Comparison of ENCODE assay signal across 1 cellular context in the genomic region with DNA sequence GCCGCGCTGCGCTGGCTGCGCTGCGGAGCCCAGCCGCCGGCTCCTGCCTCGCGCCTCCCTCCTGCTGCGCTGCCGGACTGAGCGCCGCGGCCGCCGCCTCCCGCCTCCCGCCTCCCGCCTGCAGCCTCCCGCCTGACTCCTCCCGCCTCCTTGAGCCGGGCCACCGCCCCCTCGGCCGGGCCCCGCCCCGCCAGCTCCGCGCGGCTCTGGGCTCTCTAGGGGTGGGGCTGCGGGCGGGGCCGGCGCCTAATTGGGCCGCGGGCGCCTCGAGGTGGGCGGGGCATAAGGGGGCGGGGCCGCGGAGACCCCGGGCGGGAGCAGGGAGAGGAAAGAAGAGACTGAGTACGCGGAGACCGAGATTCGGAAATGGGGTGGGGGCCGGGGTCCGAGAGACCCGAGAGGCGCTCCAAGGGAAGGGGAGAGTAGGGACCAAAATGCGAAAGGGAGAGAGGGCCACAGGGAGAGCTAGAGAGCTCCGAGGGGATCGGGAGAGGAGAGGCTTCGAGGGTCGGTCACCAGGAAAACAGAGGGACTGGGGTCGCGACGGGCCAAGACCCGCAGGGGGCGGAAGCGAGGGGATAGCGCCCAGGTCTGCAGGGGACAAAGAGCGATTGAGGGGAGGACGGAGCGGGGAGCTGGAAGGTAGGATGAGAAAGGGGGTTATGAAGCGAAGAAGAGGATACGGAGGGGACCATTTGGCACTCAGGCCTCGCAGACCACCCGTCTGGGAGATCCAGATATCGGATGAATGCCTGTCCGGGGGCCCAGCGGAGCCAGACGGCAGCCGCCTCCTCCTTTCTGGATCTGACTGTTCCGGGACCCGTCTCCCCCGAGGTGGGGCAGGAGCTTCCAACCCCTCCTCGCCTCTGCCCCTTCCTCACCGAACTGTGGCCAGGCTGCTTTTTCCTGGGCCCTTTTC.
A peak's percentile ranks its signal among the peaks of the same experiment; 100 is the strongest.
TF ChIP-seq lines count a peak whose summit lies in the region.

C1QL1 (minus strand) TSS at position 79 of the 919 bp plus-strand sequence. CDS start 255 bp downstream, outside the sequence.

TF ChIP-seq in HepG2, 621 proteins besides CTCF, POLR2A, EP300 and RAD21 (continued from another document and continues in another):
- TF ChIP-seq ARNT2 (CRISPR knock-in tag; IDR thresholded peaks at IDR 0.05; ENCODE audit: low read depth) (peak; percentile 66; the same call in 1 of the 2 replicates), YEATS2 (CRISPR knock-in tag; IDR thresholded peaks at IDR 0.05; ENCODE audit: borderline replicate concordance) (0 out of 2 replicates have a peak, but pooled peaks have one; percentile 26), HMG20B (CRISPR knock-in tag; conservative IDR thresholded peaks at IDR 0.05) (no peak), EED (CRISPR knock-in tag; IDR thresholded peaks at IDR 0.05) (peak; percentile 82; the same call in 1 of the 2 replicates), PHF20 (CRISPR knock-in tag; IDR thresholded peaks at IDR 0.05) (no peak), ZNF572 (CRISPR knock-in tag; IDR thresholded peaks at IDR 0.05) (no peak), ASH2L (IDR thresholded peaks at IDR 0.05; ENCODE audit: insufficient read length, low read depth, low read length) (peak; percentile 23), ZBTB7B (CRISPR knock-in tag; IDR thresholded peaks at IDR 0.05) (peak; percentile 47; the same call in 1 of the 2 replicates), ETV5 (CRISPR knock-in tag; IDR thresholded peaks at IDR 0.05; ENCODE audit: borderline replicate concordance) (peak; percentile 21; the same call in 1 of the 2 replicates), TFDP1 (CRISPR knock-in tag; IDR thresholded peaks at IDR 0.05; ENCODE audit: borderline replicate concordance) (peak; percentile 94), NONO (IDR thresholded peaks at IDR 0.05) (no peak), NONO (CRISPR knock-in tag; conservative IDR thresholded peaks at IDR 0.05) (no peak), ZMYM4 (CRISPR knock-in tag; IDR thresholded peaks at IDR 0.05) (peak; percentile 35; the same call in 1 of the 2 replicates), HNRNPLL (IDR thresholded peaks at IDR 0.05; ENCODE audit: low read depth, low read length, poor library complexity, severe bottlenecking) (peak; percentile 60), SAP130 (CRISPR knock-in tag; IDR thresholded peaks at IDR 0.05; ENCODE audit: low read depth) (peak; percentile 70), NFKB2 (CRISPR knock-in tag; IDR thresholded peaks at IDR 0.05; ENCODE audit: borderline replicate concordance) (peak; percentile 38; the same call in 1 of the 2 replicates), LCORL (IDR thresholded peaks at IDR 0.05) (no peak), LCORL (CRISPR knock-in tag; IDR thresholded peaks at IDR 0.05) (peak; percentile 57; the same call in 1 of the 2 replicates), ZNF121 (CRISPR knock-in tag; IDR thresholded peaks at IDR 0.05) (no peak), ZBTB46 (CRISPR knock-in tag; IDR thresholded peaks at IDR 0.05; ENCODE audit: borderline replicate concordance) (no peak), IKZF1 (IDR thresholded peaks at IDR 0.05) (no peak), RNF2 (conservative IDR thresholded peaks at IDR 0.05; ENCODE audit: low read depth) (no peak), ZIK1 (CRISPR knock-in tag; IDR thresholded peaks at IDR 0.05; ENCODE audit: borderline replicate concordance, low read depth) (0 out of 2 replicates have a peak, but pooled peaks have one; percentile 29), EHMT2 (IDR thresholded peaks at IDR 0.05; ENCODE audit: borderline replicate concordance, low read depth, low read length) (no peak), NFYB (CRISPR knock-in tag; IDR thresholded peaks at IDR 0.05) (0 out of 2 replicates have a peak, but pooled peaks have one; percentile 27), ZEB1 (IDR thresholded peaks at IDR 0.05; ENCODE audit: insufficient replicate concordance, low read depth) (no peak), HES4 (CRISPR knock-in tag; IDR thresholded peaks at IDR 0.05; ENCODE audit: borderline replicate concordance) (peak; percentile 56; the same call in 1 of the 2 replicates), PCBP2 (optimal IDR thresholded peaks at IDR 0.05; ENCODE audit: low read depth, low read length, poor library complexity, severe bottlenecking) (no peak), XRCC5 (optimal IDR thresholded peaks at IDR 0.05; ENCODE audit: low read length) (peak; percentile 17), ZNF768 (CRISPR knock-in tag; IDR thresholded peaks at IDR 0.05) (no peak), ZNF235 (CRISPR knock-in tag; IDR thresholded peaks at IDR 0.05; ENCODE audit: borderline replicate concordance) (no peak), YY1 (IDR thresholded peaks at IDR 0.05; ENCODE audit: insufficient read depth, insufficient replicate concordance, low read depth, low read length) (peak; percentile 22), SP1 (IDR thresholded peaks at IDR 0.05) (no peak), SP1 (CRISPR knock-in tag; IDR thresholded peaks at IDR 0.05) (peak; percentile 50)
- TF ChIP-seq, protein P1, sequence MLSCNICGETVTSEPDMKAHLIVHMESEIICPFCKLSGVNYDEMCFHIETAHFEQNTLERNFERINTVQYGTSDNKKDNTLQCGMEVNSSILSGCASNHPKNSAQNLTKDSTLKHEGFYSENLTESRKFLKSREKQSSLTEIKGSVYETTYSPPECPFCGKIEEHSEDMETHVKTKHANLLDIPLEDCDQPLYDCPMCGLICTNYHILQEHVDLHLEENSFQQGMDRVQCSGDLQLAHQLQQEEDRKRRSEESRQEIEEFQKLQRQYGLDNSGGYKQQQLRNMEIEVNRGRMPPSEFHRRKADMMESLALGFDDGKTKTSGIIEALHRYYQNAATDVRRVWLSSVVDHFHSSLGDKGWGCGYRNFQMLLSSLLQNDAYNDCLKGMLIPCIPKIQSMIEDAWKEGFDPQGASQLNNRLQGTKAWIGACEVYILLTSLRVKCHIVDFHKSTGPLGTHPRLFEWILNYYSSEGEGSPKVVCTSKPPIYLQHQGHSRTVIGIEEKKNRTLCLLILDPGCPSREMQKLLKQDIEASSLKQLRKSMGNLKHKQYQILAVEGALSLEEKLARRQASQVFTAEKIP (CRISPR knock-in tag; IDR thresholded peaks at IDR 0.05; ENCODE audit: borderline replicate concordance): no peak
- TF ChIP-seq, protein P2, sequence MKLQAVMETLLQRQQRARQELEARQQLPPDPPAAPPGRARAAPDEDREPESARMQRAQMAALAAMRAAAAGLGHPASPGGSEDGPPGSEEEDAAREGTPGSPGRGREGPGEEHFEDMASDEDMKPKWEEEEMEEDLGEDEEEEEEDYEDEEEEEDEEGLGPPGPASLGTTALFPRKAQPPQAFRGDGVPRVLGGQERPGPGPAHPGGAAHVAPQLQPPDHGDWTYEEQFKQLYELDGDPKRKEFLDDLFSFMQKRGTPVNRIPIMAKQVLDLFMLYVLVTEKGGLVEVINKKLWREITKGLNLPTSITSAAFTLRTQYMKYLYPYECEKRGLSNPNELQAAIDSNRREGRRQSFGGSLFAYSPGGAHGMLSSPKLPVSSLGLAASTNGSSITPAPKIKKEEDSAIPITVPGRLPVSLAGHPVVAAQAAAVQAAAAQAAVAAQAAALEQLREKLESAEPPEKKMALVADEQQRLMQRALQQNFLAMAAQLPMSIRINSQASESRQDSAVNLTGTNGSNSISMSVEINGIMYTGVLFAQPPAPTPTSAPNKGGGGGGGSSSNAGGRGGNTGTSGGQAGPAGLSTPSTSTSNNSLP (IDR thresholded peaks at IDR 0.05; ENCODE audit: low read depth, low read length): no peak
- TF ChIP-seq, protein P3, sequence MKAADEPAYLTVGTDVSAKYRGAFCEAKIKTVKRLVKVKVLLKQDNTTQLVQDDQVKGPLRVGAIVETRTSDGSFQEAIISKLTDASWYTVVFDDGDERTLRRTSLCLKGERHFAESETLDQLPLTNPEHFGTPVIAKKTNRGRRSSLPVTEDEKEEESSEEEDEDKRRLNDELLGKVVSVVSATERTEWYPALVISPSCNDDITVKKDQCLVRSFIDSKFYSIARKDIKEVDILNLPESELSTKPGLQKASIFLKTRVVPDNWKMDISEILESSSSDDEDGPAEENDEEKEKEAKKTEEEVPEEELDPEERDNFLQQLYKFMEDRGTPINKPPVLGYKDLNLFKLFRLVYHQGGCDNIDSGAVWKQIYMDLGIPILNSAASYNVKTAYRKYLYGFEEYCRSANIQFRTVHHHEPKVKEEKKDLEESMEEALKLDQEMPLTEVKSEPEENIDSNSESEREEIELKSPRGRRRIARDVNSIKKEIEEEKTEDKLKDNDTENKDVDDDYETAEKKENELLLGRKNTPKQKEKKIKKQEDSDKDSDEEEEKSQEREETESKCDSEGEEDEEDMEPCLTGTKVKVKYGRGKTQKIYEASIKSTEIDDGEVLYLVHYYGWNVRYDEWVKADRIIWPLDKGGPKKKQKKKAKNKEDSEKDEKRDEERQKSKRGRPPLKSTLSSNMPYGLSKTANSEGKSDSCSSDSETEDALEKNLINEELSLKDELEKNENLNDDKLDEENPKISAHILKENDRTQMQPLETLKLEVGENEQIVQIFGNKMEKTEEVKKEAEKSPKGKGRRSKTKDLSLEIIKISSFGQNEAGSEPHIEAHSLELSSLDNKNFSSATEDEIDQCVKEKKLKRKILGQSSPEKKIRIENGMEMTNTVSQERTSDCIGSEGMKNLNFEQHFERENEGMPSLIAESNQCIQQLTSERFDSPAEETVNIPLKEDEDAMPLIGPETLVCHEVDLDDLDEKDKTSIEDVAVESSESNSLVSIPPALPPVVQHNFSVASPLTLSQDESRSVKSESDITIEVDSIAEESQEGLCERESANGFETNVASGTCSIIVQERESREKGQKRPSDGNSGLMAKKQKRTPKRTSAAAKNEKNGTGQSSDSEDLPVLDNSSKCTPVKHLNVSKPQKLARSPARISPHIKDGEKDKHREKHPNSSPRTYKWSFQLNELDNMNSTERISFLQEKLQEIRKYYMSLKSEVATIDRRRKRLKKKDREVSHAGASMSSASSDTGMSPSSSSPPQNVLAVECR (CRISPR knock-in tag; IDR thresholded peaks at IDR 0.05; ENCODE audit: borderline replicate concordance): peak; percentile 53; the same call in 1 of the 2 replicates
- TF ChIP-seq, protein P4, sequence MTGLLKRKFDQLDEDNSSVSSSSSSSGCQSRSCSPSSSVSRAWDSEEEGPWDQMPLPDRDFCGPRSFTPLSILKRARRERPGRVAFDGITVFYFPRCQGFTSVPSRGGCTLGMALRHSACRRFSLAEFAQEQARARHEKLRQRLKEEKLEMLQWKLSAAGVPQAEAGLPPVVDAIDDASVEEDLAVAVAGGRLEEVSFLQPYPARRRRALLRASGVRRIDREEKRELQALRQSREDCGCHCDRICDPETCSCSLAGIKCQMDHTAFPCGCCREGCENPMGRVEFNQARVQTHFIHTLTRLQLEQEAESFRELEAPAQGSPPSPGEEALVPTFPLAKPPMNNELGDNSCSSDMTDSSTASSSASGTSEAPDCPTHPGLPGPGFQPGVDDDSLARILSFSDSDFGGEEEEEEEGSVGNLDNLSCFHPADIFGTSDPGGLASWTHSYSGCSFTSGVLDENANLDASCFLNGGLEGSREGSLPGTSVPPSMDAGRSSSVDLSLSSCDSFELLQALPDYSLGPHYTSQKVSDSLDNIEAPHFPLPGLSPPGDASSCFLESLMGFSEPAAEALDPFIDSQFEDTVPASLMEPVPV (CRISPR knock-in tag; IDR thresholded peaks at IDR 0.05): 0 out of 2 replicates have a peak, but pooled peaks have one; percentile 57
- TF ChIP-seq, protein P5, sequence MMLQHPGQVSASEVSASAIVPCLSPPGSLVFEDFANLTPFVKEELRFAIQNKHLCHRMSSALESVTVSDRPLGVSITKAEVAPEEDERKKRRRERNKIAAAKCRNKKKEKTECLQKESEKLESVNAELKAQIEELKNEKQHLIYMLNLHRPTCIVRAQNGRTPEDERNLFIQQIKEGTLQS (CRISPR knock-in tag; IDR thresholded peaks at IDR 0.05): peak; percentile 19; the same call in 1 of the 2 replicates
- TF ChIP-seq, protein P6, sequence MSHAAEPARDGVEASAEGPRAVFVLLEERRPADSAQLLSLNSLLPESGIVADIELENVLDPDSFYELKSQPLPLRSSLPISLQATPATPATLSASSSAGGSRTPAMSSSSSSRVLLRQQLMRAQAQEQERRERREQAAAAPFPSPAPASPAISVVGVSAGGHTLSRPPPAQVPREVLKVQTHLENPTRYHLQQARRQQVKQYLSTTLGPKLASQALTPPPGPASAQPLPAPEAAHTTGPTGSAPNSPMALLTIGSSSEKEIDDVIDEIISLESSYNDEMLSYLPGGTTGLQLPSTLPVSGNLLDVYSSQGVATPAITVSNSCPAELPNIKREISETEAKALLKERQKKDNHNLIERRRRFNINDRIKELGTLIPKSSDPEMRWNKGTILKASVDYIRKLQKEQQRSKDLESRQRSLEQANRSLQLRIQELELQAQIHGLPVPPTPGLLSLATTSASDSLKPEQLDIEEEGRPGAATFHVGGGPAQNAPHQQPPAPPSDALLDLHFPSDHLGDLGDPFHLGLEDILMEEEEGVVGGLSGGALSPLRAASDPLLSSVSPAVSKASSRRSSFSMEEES (CRISPR knock-in tag; IDR thresholded peaks at IDR 0.05): 0 out of 2 replicates have a peak, but pooled peaks have one; percentile 14
